1 cellular context compared by ENCODE assay signal in genomic region chr7:8065356-8065813, GRCh38.
TF ChIP-seq lines count a peak whose summit lies in the region.

No MANE protein-coding gene starts in this region.

TF ChIP-seq in GM23338, 12 proteins besides CTCF, POLR2A, EP300 and RAD21 (continued from another document):
- TF ChIP-seq ZNF462 (CRISPR knock-in tag; IDR thresholded peaks at IDR 0.05) (no peak), NANOG (IDR thresholded peaks at IDR 0.05; ENCODE audit: borderline replicate concordance) (no peak), POLR2AphosphoS5 (IDR thresholded peaks at IDR 0.05; ENCODE audit: low read depth) (no peak), ZNF114 (CRISPR knock-in tag; IDR thresholded peaks at IDR 0.05) (no peak), CREB1 (CRISPR knock-in tag; IDR thresholded peaks at IDR 0.05; ENCODE audit: low read depth) (no peak)
TF ChIP-seq in GM23338: peak in this region for 0.
